In genomic region chr1:173563846-173564245, GRCh38 we compare ENCODE assay signal across 8 cellular contexts. TPM values are rescaled to one million over a fixed set of nuclear protein-coding genes. Genes with fewer than 3 reads are reported as not detected.
"Had no signal": no experiment of that assay in that cellular context is flagged by ENCODE, and none has a peak within 500 bp of the region (broad histone marks: within the 10 kb centered on the region; RNA-seq: fewer than 3 reads in every experiment).

No MANE protein-coding gene starts in this region.

RNA-seq across cellular contexts. Expression of gene SLC9C2, which starts 39.0 kb away (rescaled TPM):
- total RNA-seq: suprapubic skin, thoracic aorta, thyroid gland, transverse colon, ureter, urinary bladder, vagina had no signal
- polyA plus RNA-seq: stomach, urinary bladder had no signal
